Comparison of ENCODE assay signal across 12 cellular contexts in the genomic region with DNA sequence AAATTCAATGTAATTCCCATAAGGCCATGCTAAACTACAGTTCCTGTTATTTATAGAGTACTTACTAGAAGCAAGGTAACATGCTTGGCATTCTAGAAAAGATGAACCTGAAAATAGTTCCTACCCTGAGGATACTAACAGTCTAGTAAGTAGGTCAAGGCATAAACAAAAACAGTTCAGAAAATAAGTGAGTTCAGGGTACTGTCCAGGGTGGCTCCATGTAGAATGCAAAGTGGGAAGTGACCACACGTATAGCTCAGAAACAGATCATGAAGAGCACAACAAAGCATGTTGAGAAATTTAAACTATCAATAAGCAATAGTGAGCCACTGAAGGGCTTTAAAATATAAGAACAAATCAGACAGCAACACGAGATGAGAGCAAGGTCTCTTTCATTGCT. TPM values are rescaled to one million over a fixed set of nuclear protein-coding genes. Genes with fewer than 3 reads are reported as not detected.
DNase-seq lines count a peak whose midpoint lies in the region; ATAC-seq, FAIRE-seq and TF ChIP-seq lines count a peak whose summit lies in the region.
"Had no signal": no experiment of that assay in that cellular context is flagged by ENCODE, and none has a peak within 500 bp of the region (broad histone marks: within the 10 kb centered on the region; RNA-seq: fewer than 3 reads in every experiment).

No MANE protein-coding gene starts in this region.

- CTCF ChIA-PET in GM12878 (lab: Yijun Ruan, JAX) = interaction anchor here (1.0 to 1.2 kb wide), 2 partner anchors 30 to 34 kb away, joined by 3 read pairs; no protein-coding TSS in a partner anchor

- H3K9me3 Mint-ChIP-seq in CD4-positive, CD25-positive, alpha-beta regulatory T cell = no peaks in the 10 kb centered on the region
- H3K9me3 Mint-ChIP-seq in naive thymus-derived CD8-positive, alpha-beta T cell = no peaks in the 10 kb centered on the region

- H3K4me3 Mint-ChIP-seq in CD4-positive, CD25-positive, alpha-beta regulatory T cell = peak overlapping the region; percentile 65 to 89 (median 76)
- H3K4me3 Mint-ChIP-seq in naive thymus-derived CD8-positive, alpha-beta T cell = peak overlapping the region in 8 of 10 donors; percentile 37 to 98 (median 73)

- intact Hi-C loops in GM12878 (cut with micrococcal nuclease; ENCODE audit: unreplicated experiment) = loop anchor here (10.0 kb wide), 1 partner anchor 801 kb away; no protein-coding TSS in a partner anchor

- no peak for TF ChIP-seq EP300 in GM12878 (IDR thresholded peaks at IDR 0.05; ENCODE audit: borderline replicate concordance in 1 of 2, control insufficient read depth in 1 of 2, low read depth in 2 of 2, low read length in 2 of 2)

- no peak for ATAC-seq in CD4-positive, CD25-positive, alpha-beta regulatory T cell (ENCODE audit: low read depth in 2 of 2)
- no peak for ATAC-seq in GM12878
- no peak for ATAC-seq in naive thymus-derived CD8-positive, alpha-beta T cell
- ATAC-seq in HG02885 (IDR thresholded peaks at IDR 0.05; ENCODE audit: poor library complexity, unreplicated experiment) = no peak
- ATAC-seq in GM18498 (IDR thresholded peaks at IDR 0.05; ENCODE audit: unreplicated experiment) = no peak

- peaks cover 10% of the 10 kb centered on the region for H3K36me3 Mint-ChIP-seq in CD4-positive, CD25-positive, alpha-beta regulatory T cell
- peaks cover 0 to 16% (median 0%) of the 10 kb centered on the region in 3 donors for H3K36me3 Mint-ChIP-seq in naive thymus-derived CD8-positive, alpha-beta T cell

- POLR2A ChIA-PET in GM12878 (lab: Charles Lee) = interaction anchor here (0.5 kb wide), 2 partner anchors 14 to 47 kb away, joined by 3 read pairs; no protein-coding TSS in a partner anchor
- POLR2A ChIA-PET in naive thymus-derived CD8-positive, alpha-beta T cell (lab: Charles Lee) = interaction anchor here (0.5 kb wide), 1 partner anchor 1716 kb away, joined by 7 read pairs; a partner anchor contains a TSS

- H3K9ac ChIP-seq in GM12878 (ENCODE audit: control insufficient read depth, insufficient read depth, low read length) = peak overlapping the region; percentile 18; the same call in 1 of the 2 replicates

- H3K27ac Mint-ChIP-seq in CD4-positive, CD25-positive, alpha-beta regulatory T cell = peak overlapping the region; percentile 20 to 99 (median 98)
- H3K27ac Mint-ChIP-seq in naive thymus-derived CD8-positive, alpha-beta T cell = peak overlapping the region; percentile 81 to 99 (median 94)

- no peaks in the 10 kb centered on the region for H3K36me3 ChIP-seq in CD4-positive, CD25-positive, alpha-beta regulatory T cell (ENCODE audit: control insufficient read depth, insufficient read depth, low read length)
- peaks cover 4% of the 10 kb centered on the region; the same call in 1 of the 2 replicates for H3K36me3 ChIP-seq in KOPT-K1 (ENCODE audit: insufficient read depth, low read length)
- peaks cover 0 to 6% of the 10 kb centered on the region in 2 experiments; a peak in 1 of 4 replicates for H3K36me3 ChIP-seq in GM12878 (ENCODE audit: control insufficient read depth in 2 of 2, insufficient read depth in 2 of 2, low read length in 1 of 2)

- no TSS peak for BruUV-seq in GM12878 (replicated peaks; lab: Mats Ljungman, UMichigan)

- no peak for TF ChIP-seq RAD21 in GM12878 (IDR thresholded peaks at IDR 0.05; ENCODE audit: insufficient read depth, low read depth, low read length)

- 49% methylated on average over 2 of the region's 2 CpGs for WGBS in GM12878 (ENCODE audit: insufficient coverage, insufficient replicate concordance, low lambda C conversion rate, missing lambda C conversion rate)

- peaks cover 7% of the 10 kb centered on the region for H3K27me3 Mint-ChIP-seq in CD4-positive, CD25-positive, alpha-beta regulatory T cell
- H3K27me3 Mint-ChIP-seq in naive thymus-derived CD8-positive, alpha-beta T cell = no peaks in the 10 kb centered on the region

- peak overlapping the region; percentile 0 for H3K4me3 ChIP-seq in CD4-positive, CD25-positive, alpha-beta regulatory T cell (ENCODE audit: low read depth, low read length)
- peak overlapping the region; percentile 16; the same call in 1 of the 2 replicates for H3K4me3 ChIP-seq in GM12878

- H2AFZ ChIP-seq in GM12878 (ENCODE audit: control insufficient read depth, low read depth, low read length) = no peak overlapping the region

- peaks cover 63% of the 10 kb centered on the region for H3K79me2 ChIP-seq in GM12878 (ENCODE audit: control insufficient read depth, insufficient read depth, low read length)

- peak overlapping the region; percentile 99 for H3K27ac ChIP-seq in CD4-positive, CD25-positive, alpha-beta regulatory T cell (ENCODE audit: insufficient read depth, low read length, poor library complexity, severe bottlenecking)
- peak overlapping the region; percentile 91 for H3K27ac ChIP-seq in KOPT-K1 (ENCODE audit: low read depth, low read length, poor library complexity, severe bottlenecking)
- H3K27ac ChIP-seq in GM12878 (ENCODE audit: control insufficient read depth, insufficient read depth) = no peak overlapping the region

- H3K4me1 ChIP-seq in CD4-positive, CD25-positive, alpha-beta regulatory T cell (ENCODE audit: control insufficient read depth, insufficient read depth, low read length, poor library complexity, severe bottlenecking) = peaks cover 33% of the 10 kb centered on the region
- H3K4me1 ChIP-seq in GM12878 (ENCODE audit: control insufficient read depth, insufficient read depth, low read length) = no peaks in the 10 kb centered on the region; the same call in 1 of the 2 replicates

- peak overlapping the region; percentile 26 for H3K4me2 ChIP-seq in GM12878 (ENCODE audit: control insufficient read depth, insufficient read depth)

- DNase-seq in CD4-positive, CD25-positive, alpha-beta regulatory T cell = no peak
- DNase-seq in GM12878 (ENCODE audit: low read depth, low spot score) (no peak), DMS 273 treated with DMSO at 0.1 percent for 48 hours (lab: John Stamatoyannopoulos, UW) (no peak), NCI-H146 (lab: John Stamatoyannopoulos, UW) (no peak)
- no peak for DNase-seq in naive thymus-derived CD8-positive, alpha-beta T cell
- DNase-seq: activated CD4-positive, alpha-beta T cell treated with anti-CD3 and anti-CD28 coated beads, Interleukin-2, amount 50 U/mL, for 4 hours; NCI-H1694; stimulated activated CD4-positive, alpha-beta T cell treated with anti-CD3 and anti-CD28 coated beads, Interleukin-2, amount 100 ng/mL, for 24 hours had no signal

- H3K27me3 ChIP-seq in CD4-positive, CD25-positive, alpha-beta regulatory T cell (ENCODE audit: control insufficient read depth, insufficient read depth, low read length) = no peaks in the 10 kb centered on the region
- no peaks in the 10 kb centered on the region for H3K27me3 ChIP-seq in GM12878 (replicated peaks in 1 of 2; ENCODE audit: control insufficient read depth in 2 of 2, insufficient read depth in 2 of 2, low read length in 1 of 2)

- H4K20me1 ChIP-seq in GM12878 (ENCODE audit: control insufficient read depth, insufficient read depth) = no peaks in the 10 kb centered on the region; the same call in none of the 2 replicates

- in situ Hi-C loops in GM12878 (cut with MboI) = no loop called here

- SMC1A ChIA-PET in GM12878 (lab: Charles Lee; ENCODE audit: uncharacterized antibody, unreplicated experiment) = interaction anchor here (0.8 to 1.8 kb wide), 5 partner anchors 9 to 42 kb away, joined by 3 to 8 read pairs (median 4); no protein-coding TSS in a partner anchor

- FAIRE-seq in GM12878 (lab: Jason Lieb, UNC) = no peak
- FAIRE-seq: urothelium cell line had no signal

- RAD21 ChIA-PET in GM12878 (lab: Charles Lee; ENCODE audit: unreplicated experiment) = interaction anchor here (0.8 to 1.1 kb wide), 3 partner anchors 42 to 121 kb away, joined by 3 to 7 read pairs (median 3); no protein-coding TSS in a partner anchor

- H3K9me3 ChIP-seq in CD4-positive, CD25-positive, alpha-beta regulatory T cell (ENCODE audit: control insufficient read depth in 2 of 2, low read length in 2 of 2) = no peaks in the 10 kb centered on the region
- H3K9me3 ChIP-seq in KOPT-K1 (ENCODE audit: insufficient read depth, low read length, poor library complexity, severe bottlenecking) (no peaks in the 10 kb centered on the region), GM12878 (replicated peaks; ENCODE audit: control insufficient read depth, insufficient read depth, low read length) (no peaks in the 10 kb centered on the region; the same call in 2 of the 3 replicates)

- TF ChIP-seq POLR2A in GM12878 (IDR thresholded peaks at IDR 0.05; ENCODE audit: low read depth, low read length) = no peak

- H3K4me1 Mint-ChIP-seq in CD4-positive, CD25-positive, alpha-beta regulatory T cell = peaks cover 18 to 68% (median 52%) of the 10 kb centered on the region in 4 donors
- peaks cover 19 to 79% (median 67%) of the 10 kb centered on the region in 4 donors for H3K4me1 Mint-ChIP-seq in naive thymus-derived CD8-positive, alpha-beta T cell

- no peak for TF ChIP-seq CTCF in GM12878 (IDR thresholded peaks at IDR 0.05 in 2 of 3, conservative IDR thresholded peaks at IDR 0.05 in 1 of 3; ENCODE audit: control insufficient read depth in 2 of 3, extremely low read depth in 1 of 3, insufficient read depth in 1 of 3, low read depth in 3 of 3, low read length in 3 of 3)

RNA-seq across cellular contexts. Expression of a gene that starts 2.3 kb away (rescaled TPM):
- total RNA-seq in CD4-positive, CD25-positive, alpha-beta regulatory T cell = 128 TPM
- polyA plus RNA-seq in CD4-positive, CD25-positive, alpha-beta regulatory T cell = 100 to 1,000 TPM; 238 to 265 (median 250) TPM
- total RNA-seq in GM12878 (2013; cell fraction: nucleolus; rRNA removed) = 138 and 145 TPM in 2 replicates
- 99.8 and 107 TPM in 2 replicates for total RNA-seq in GM12878 (2014; rRNA removed)
- 106 and 109 TPM in 2 replicates for total RNA-seq in GM12878 (2014; rRNA removed; fragmentation: Illumina TruSeq; extraction: Trizol)
- 147 and 161 TPM in 2 replicates for total RNA-seq in GM12878 (2021)
- 99.6 TPM for polyA plus RNA-seq in GM12878 (2011; ENCODE audit: low read depth)
- 199 and 223 TPM in 2 replicates for polyA plus RNA-seq in GM12878 (2011; rRNA removed)
- 154 and 164 TPM in 2 replicates for polyA plus RNA-seq in GM12878 (2011; cell fraction: cytosol; rRNA removed)
- polyA plus RNA-seq in GM12878 (2011; cell fraction: nucleus; rRNA removed) = 56.4 and 83.3 TPM in 2 replicates
- 95.7 and 127 TPM in 2 replicates for polyA plus RNA-seq in GM12878 (2012)
- polyA plus RNA-seq in GM12878 (2014; fragmentation: Illumina TruSeq; extraction: Trizol) = 169 and 214 TPM in 2 replicates
- polyA plus RNA-seq in GM12878 (2014; fragmentation: Nextera tagmentation; extraction: Ambion mirVana) = 100 to 1,000 TPM; 150 to 270 TPM
- 115 and 121 TPM in 2 replicates for polyA plus RNA-seq in GM12878 (2014; rRNA removed)
- 100 to 1,000 TPM; 244 to 254 TPM for polyA plus RNA-seq in GM12878 (2016; fragmentation: Nextera tagmentation; extraction: Ambion mirVana)
- 340 and 413 TPM in 2 replicates for polyA minus RNA-seq in GM12878 (2011; rRNA and poly(A)+ RNA removed)
- polyA minus RNA-seq in GM12878 (2011; cell fraction: cytosol; rRNA and poly(A)+ RNA removed) = 110 and 126 TPM in 2 replicates
- 38.0 and 52.0 TPM in 2 replicates for polyA minus RNA-seq in GM12878 (2011; cell fraction: nucleus; rRNA and poly(A)+ RNA removed)
- total RNA-seq in naive thymus-derived CD8-positive, alpha-beta T cell = 100 to 1,000 TPM; 130 to 132 TPM
- polyA plus RNA-seq in naive thymus-derived CD8-positive, alpha-beta T cell = 100 to 1,000 TPM; 219 to 318 (median 272) TPM

RNA-seq across cellular contexts. Expression of a gene that starts 47.2 kb away (rescaled TPM):
- 58.4 TPM for total RNA-seq in CD4-positive, CD25-positive, alpha-beta regulatory T cell
- polyA plus RNA-seq in CD4-positive, CD25-positive, alpha-beta regulatory T cell = 10 to 100 TPM; 10.8 to 14.4 (median 12.6) TPM
- 102 and 108 TPM in 2 replicates for total RNA-seq in GM12878 (2013; cell fraction: nucleolus; rRNA removed)
- total RNA-seq in GM12878 (2014; rRNA removed) = 39.8 and 48.1 TPM in 2 replicates
- total RNA-seq in GM12878 (2014; rRNA removed; fragmentation: Illumina TruSeq; extraction: Trizol) = 24.7 and 26.9 TPM in 2 replicates
- total RNA-seq in GM12878 (2021) = 78.8 and 83.0 TPM in 2 replicates
- 25.6 TPM for polyA plus RNA-seq in GM12878 (2011; ENCODE audit: low read depth)
- polyA plus RNA-seq in GM12878 (2011; rRNA removed) = 51.3 and 60.0 TPM in 2 replicates
- 21.7 and 34.4 TPM in 2 replicates for polyA plus RNA-seq in GM12878 (2011; cell fraction: cytosol; rRNA removed)
- polyA plus RNA-seq in GM12878 (2011; cell fraction: nucleus; rRNA removed) = 51.1 and 77.0 TPM in 2 replicates
- 34.2 and 38.4 TPM in 2 replicates for polyA plus RNA-seq in GM12878 (2012)
- 43.0 and 55.3 TPM in 2 replicates for polyA plus RNA-seq in GM12878 (2014; fragmentation: Illumina TruSeq; extraction: Trizol)
- 10 to 100 TPM in 1 of 2 experiments, 1 to 10 TPM in 1; 6.0 to 15.7 TPM for polyA plus RNA-seq in GM12878 (2014; fragmentation: Nextera tagmentation; extraction: Ambion mirVana)
- 61.9 and 64.5 TPM in 2 replicates for polyA plus RNA-seq in GM12878 (2014; rRNA removed)
- 10 to 100 TPM; 43.4 to 46.1 TPM for polyA plus RNA-seq in GM12878 (2016; fragmentation: Nextera tagmentation; extraction: Ambion mirVana)
- polyA minus RNA-seq in GM12878 (2011; rRNA and poly(A)+ RNA removed) = 41.1 and 51.6 TPM in 2 replicates
- 17.5 and 17.6 TPM in 2 replicates for polyA minus RNA-seq in GM12878 (2011; cell fraction: cytosol; rRNA and poly(A)+ RNA removed)
- polyA minus RNA-seq in GM12878 (2011; cell fraction: nucleus; rRNA and poly(A)+ RNA removed) = 26.8 and 65.3 TPM in 2 replicates
- total RNA-seq in naive thymus-derived CD8-positive, alpha-beta T cell = 100 to 1,000 TPM; 134 to 137 TPM
- polyA plus RNA-seq in naive thymus-derived CD8-positive, alpha-beta T cell = 10 to 100 TPM; 18.5 to 19.8 (median 19.0) TPM
